In genomic region chr1:146284752-146285151, GRCh38 we compare ENCODE assay signal across 8 cellular contexts. TPM values are rescaled to one million over a fixed set of nuclear protein-coding genes. Genes with fewer than 3 reads are reported as not detected.
A peak's percentile ranks its signal among the peaks of the same experiment; 100 is the strongest.
DNase-seq lines count a peak whose midpoint lies in the region; ATAC-seq and TF ChIP-seq lines count a peak whose summit lies in the region.
"Not testable (repeated sequence)": the region's sequence is repeated elsewhere in the genome, so short reads cannot be mapped to it uniquely, and the experiment has no call there.

No MANE protein-coding gene starts in this region.

- H3K36me3 Mint-ChIP-seq in activated B cell treated with CpG ODN at 0.5 μM for 24 hours (ENCODE audit: low read depth); central memory CD8-positive, alpha-beta T cell (ENCODE audit: insufficient read depth): not testable (repeated sequence)

- not testable (repeated sequence) for H3K27ac Mint-ChIP-seq in activated B cell treated with CpG ODN at 0.5 μM for 24 hours; central memory CD8-positive, alpha-beta T cell (ENCODE audit: low read depth)

- not testable (repeated sequence) for H3K4me1 Mint-ChIP-seq in activated B cell treated with CpG ODN at 0.5 μM for 24 hours; central memory CD8-positive, alpha-beta T cell

- ATAC-seq in GM18508 (IDR thresholded peaks at IDR 0.05; ENCODE audit: insufficient read depth, unreplicated experiment), result peak; percentile 69
- peak; percentile 55 for ATAC-seq in GM19397 (IDR thresholded peaks at IDR 0.05; ENCODE audit: unreplicated experiment)
- peak; percentile 63 for ATAC-seq in GM21825 (IDR thresholded peaks at IDR 0.05; ENCODE audit: unreplicated experiment)
- peak; percentile 42 for ATAC-seq in HG02981 (IDR thresholded peaks at IDR 0.05; ENCODE audit: unreplicated experiment)
- ATAC-seq in activated B cell treated with CpG ODN at 0.5 μM for 24 hours (ENCODE audit: low read depth), result peak; percentile 55
- ATAC-seq in central memory CD8-positive, alpha-beta T cell (replicated peaks; ENCODE audit: extremely low read depth, poor library complexity, severe bottlenecking), result peak; percentile 39
- ATAC-seq in left lung, result peak; percentile 78
- peak; percentile 70 for ATAC-seq in sciatic nerve

- not testable (repeated sequence) for H3K36me3 ChIP-seq in left lung

- CTCF ChIA-PET in activated B cell treated with CpG ODN at 0.5 μM for 24 hours (lab: Charles Lee), result not testable (repeated sequence)

- not testable (repeated sequence) for DNase-seq in activated B cell treated with CpG ODN at 0.5 μM for 24 hours; central memory CD8-positive, alpha-beta T cell (ENCODE audit: low spot score in 2 of 2); left lung; sciatic nerve (ENCODE audit: low spot score)

- H3K27ac ChIP-seq in left lung, result not testable (repeated sequence)

- H3K4me1 ChIP-seq in left lung, result not testable (repeated sequence)

- H3K27me3 ChIP-seq in left lung, result not testable (repeated sequence)

- intact Hi-C loops in activated B cell treated with CpG ODN at 0.5 μM for 24 hours (cut with micrococcal nuclease); left lung (cut with DNase I); sciatic nerve (cut with DNase I): not testable (repeated sequence)

- POLR2A ChIA-PET in activated B cell treated with CpG ODN at 0.5 μM for 24 hours (lab: Charles Lee), result not testable (repeated sequence)

- not testable (repeated sequence) for TF ChIP-seq CTCF in activated B cell treated with CpG ODN at 0.5 μM for 24 hours (IDR thresholded peaks at IDR 0.05); left lung (IDR thresholded peaks at IDR 0.05)

- H3K9me3 ChIP-seq in left lung, result not testable (repeated sequence)

- not testable (repeated sequence) for H3K4me3 Mint-ChIP-seq in activated B cell treated with CpG ODN at 0.5 μM for 24 hours; central memory CD8-positive, alpha-beta T cell

- not testable (repeated sequence) for H3K27me3 Mint-ChIP-seq in activated B cell treated with CpG ODN at 0.5 μM for 24 hours; central memory CD8-positive, alpha-beta T cell

- H3K4me3 ChIP-seq in left lung, result not testable (repeated sequence)

- not testable (repeated sequence) for H3K9me3 Mint-ChIP-seq in activated B cell treated with CpG ODN at 0.5 μM for 24 hours; central memory CD8-positive, alpha-beta T cell

RNA-seq across cellular contexts. Expression of gene NOTCH2NLA, which starts 55.9 kb away (rescaled TPM):
- total RNA-seq in activated B cell treated with CpG ODN at 0.5 μM for 24 hours (75.4 and 91.3 TPM in 2 replicates), left lung (10 to 100 TPM; 37.9 to 38.4 TPM), sciatic nerve (102 TPM)
